ENCODE assay signal across 15 cellular contexts in genomic region chr11:19934828-19935259, GRCh38.
A peak's percentile ranks its signal among the peaks of the same experiment; 100 is the strongest.
DNase-seq lines count a peak whose midpoint lies in the region; ATAC-seq and TF ChIP-seq lines count a peak whose summit lies in the region.
"Had no signal": no experiment of that assay in that cellular context is flagged by ENCODE, and none has a peak within 500 bp of the region (broad histone marks: within the 10 kb centered on the region; RNA-seq: fewer than 3 reads in every experiment).

No MANE protein-coding gene starts in this region.

- H3K27me3 ChIP-seq in PC-9 (ENCODE audit: insufficient read depth, low read depth): no peaks in the 10 kb centered on the region
- no peaks in the 10 kb centered on the region for H3K27me3 ChIP-seq in neural progenitor cell
- H3K27me3 ChIP-seq in SJCRH30: no peaks in the 10 kb centered on the region
- H3K27me3 ChIP-seq: Peyer's patch had no signal

- H3K27ac Mint-ChIP-seq in neural progenitor cell: peak overlapping the region; percentile 67
- H3K27ac Mint-ChIP-seq: activated T-cell treated with anti-CD3 and anti-CD28 coated beads, Interleukin-2, amount 50 U/mL, for 24 hours; naive thymus-derived CD4-positive, alpha-beta T cell had no signal

- H3K36me3 Mint-ChIP-seq in neural progenitor cell: peaks cover 6% of the 10 kb centered on the region
- H3K36me3 Mint-ChIP-seq: naive thymus-derived CD4-positive, alpha-beta T cell had no signal

- no peaks in the 10 kb centered on the region for H3K27me3 Mint-ChIP-seq in neural progenitor cell (ENCODE audit: insufficient read depth, low read depth)

- H3K4me3 Mint-ChIP-seq in neural progenitor cell: no peak overlapping the region
- H3K4me3 Mint-ChIP-seq: activated T-cell treated with anti-CD3 and anti-CD28 coated beads, Interleukin-2, amount 50 U/mL, for 24 hours; naive thymus-derived CD4-positive, alpha-beta T cell had no signal

- intact Hi-C loops in PC-9 (cut with micrococcal nuclease; ENCODE audit: unreplicated experiment): loop anchor here (5.0 kb wide), 1 partner anchor 197 kb away; no protein-coding TSS in a partner anchor

- no peak overlapping the region for H3K4me2 ChIP-seq in PC-9
- peak overlapping the region; percentile 60 for H3K4me2 ChIP-seq in neural progenitor cell

- no peaks in the 10 kb centered on the region for H3K79me2 ChIP-seq in PC-9 (ENCODE audit: low read depth)
- no peaks in the 10 kb centered on the region for H3K79me2 ChIP-seq in neural progenitor cell (ENCODE audit: low read depth)

- H4K20me1 ChIP-seq in PC-9 (ENCODE audit: insufficient read depth): no peaks in the 10 kb centered on the region
- no peaks in the 10 kb centered on the region for H4K20me1 ChIP-seq in neural progenitor cell (ENCODE audit: low read depth)

- H2AFZ ChIP-seq in PC-9 (no peak overlapping the region), neural progenitor cell (replicated peaks) (no peak overlapping the region)

- H3K9me2 ChIP-seq in PC-9 (ENCODE audit: insufficient read depth): no peaks in the 10 kb centered on the region

- H3K9ac ChIP-seq in neural progenitor cell: no peak overlapping the region

- CTCF ChIA-PET in PC-9 (lab: Charles Lee): interaction anchor here (0.5 to 0.9 kb wide), 4 partner anchors 11 to 358 kb away, joined by 3 to 14 read pairs (median 3); no protein-coding TSS in a partner anchor
- CTCF ChIA-PET in HEK293T (lab: Yijun Ruan, JAX): interaction anchor here (0.6 to 1.6 kb wide), 3 partner anchors 15 to 464 kb away, joined by 3 to 4 read pairs (median 3); no protein-coding TSS in a partner anchor

- POLR2A ChIA-PET in PC-9 (lab: Charles Lee; ENCODE audit: unreplicated experiment): interaction anchor here (0.6 kb wide), 1 partner anchor 489 kb away, joined by 5 read pairs; no protein-coding TSS in a partner anchor
- POLR2A ChIA-PET in HEK293T (lab: Yijun Ruan, JAX): no interaction called here

- H3F3A ChIP-seq in PC-9 (ENCODE audit: insufficient read depth, low read depth) (peaks cover 5% of the 10 kb centered on the region; the same call in 1 of the 2 replicates), neural progenitor cell (ENCODE audit: low read depth) (peaks cover 15% of the 10 kb centered on the region)

- BruUV-seq in PC-9 (replicated peaks; lab: Mats Ljungman, UMichigan): no TSS peak

- no peak overlapping the region for H3K4me3 ChIP-seq in PC-9
- H3K4me3 ChIP-seq in neural progenitor cell: no peak overlapping the region
- no peak overlapping the region for H3K4me3 ChIP-seq in SJCRH30
- H3K4me3 ChIP-seq: Peyer's patch, skin epidermis had no signal

- H3K9me3 ChIP-seq in PC-9 (ENCODE audit: insufficient read depth, low read depth): no peaks in the 10 kb centered on the region
- no peaks in the 10 kb centered on the region for H3K9me3 ChIP-seq in neural progenitor cell (ENCODE audit: low read depth)
- no peaks in the 10 kb centered on the region for H3K9me3 ChIP-seq in SJCRH30 (replicated peaks)
- H3K9me3 ChIP-seq: Peyer's patch had no signal

- H3K9me3 Mint-ChIP-seq in neural progenitor cell: no peaks in the 10 kb centered on the region
- H3K9me3 Mint-ChIP-seq: activated T-cell treated with anti-CD3 and anti-CD28 coated beads, Interleukin-2, amount 50 U/mL, for 24 hours had no signal

- ATAC-seq in HG02610 (IDR thresholded peaks at IDR 0.05; ENCODE audit: unreplicated experiment): no peak
- ATAC-seq: naive thymus-derived CD4-positive, alpha-beta T cell had no signal

- 0 out of 2 replicates have a peak overlapping the region, but pooled peaks have one; percentile 27 for H3K27ac ChIP-seq in PC-9
- H3K27ac ChIP-seq in neural progenitor cell: peak overlapping the region; percentile 33
- no peak overlapping the region for H3K27ac ChIP-seq in SJCRH30
- H3K27ac ChIP-seq: C4-2B, Peyer's patch, skin epidermis, VCaP had no signal

- H3K36me3 ChIP-seq in PC-9 (ENCODE audit: low read depth) (no peaks in the 10 kb centered on the region), neural progenitor cell (no peaks in the 10 kb centered on the region), SJCRH30 (peaks cover 41% of the 10 kb centered on the region)

- DNase-seq in Daoy (ENCODE audit: low read depth): peak; percentile 72
- no peak for DNase-seq in PC-9
- peak; percentile 54 for DNase-seq in dedifferentiated amniotic fluid mesenchymal stem cell (ENCODE audit: extremely low spot score)
- DNase-seq in neural progenitor cell (ENCODE audit: low spot score): no peak
- no peak for DNase-seq in HEK293T (ENCODE audit: extremely low spot score)
- DNase-seq in germinal center (ENCODE audit: low spot score): no peak
- DNase-seq in SJCRH30: no peak
- DNase-seq: activated T-cell treated with anti-CD3 and anti-CD28 coated beads, Interleukin-2, amount 50 U/mL, for 24 hours; Karpas-422; naive thymus-derived CD4-positive, alpha-beta T cell; Peyer's patch had no signal

- no peak for TF ChIP-seq CTCF in PC-9 (conservative IDR thresholded peaks at IDR 0.05)
- TF ChIP-seq CTCF in neural progenitor cell (IDR thresholded peaks at IDR 0.05): no peak

- peaks cover 18% of the 10 kb centered on the region for H3K4me1 Mint-ChIP-seq in neural progenitor cell
- H3K4me1 Mint-ChIP-seq: naive thymus-derived CD4-positive, alpha-beta T cell had no signal

- H3K4me1 ChIP-seq in PC-9 (replicated peaks; ENCODE audit: insufficient read depth) (peaks cover 29% of the 10 kb centered on the region), neural progenitor cell (peaks cover 22% of the 10 kb centered on the region), SJCRH30 (no peaks in the 10 kb centered on the region)
- H3K4me1 ChIP-seq: Peyer's patch had no signal

TF ChIP-seq in HEK293T, 16 proteins besides CTCF, POLR2A, EP300 and RAD21:
- TF ChIP-seq SUZ12 (IDR thresholded peaks at IDR 0.05) (no peak), ARNT (IDR thresholded peaks at IDR 0.05) (no peak), FOXA1 (IDR thresholded peaks at IDR 0.05) (no peak), FOXK2 (IDR thresholded peaks at IDR 0.05) (no peak), FOXM1 (IDR thresholded peaks at IDR 0.05; ENCODE audit: borderline replicate concordance) (no peak), ELF4 (IDR thresholded peaks at IDR 0.05) (no peak), LEF1 (IDR thresholded peaks at IDR 0.05; ENCODE audit: borderline replicate concordance) (no peak), PKNOX1 (IDR thresholded peaks at IDR 0.05) (no peak), ZNF384 (IDR thresholded peaks at IDR 0.05) (no peak), L3MBTL2 (conservative IDR thresholded peaks at IDR 0.05) (no peak), TARDBP (IDR thresholded peaks at IDR 0.05) (no peak), SP1 (IDR thresholded peaks at IDR 0.05) (no peak)

Comparison
In these comparisons a context has a peak if more than half of its experiments do, and no peak if none do; other contexts are left out.
1. DNase-seq: peak in Daoy (single experiment) and dedifferentiated amniotic fluid mesenchymal stem cell (single experiment); none in PC-9 (0 of 2), neural progenitor cell (single experiment), HEK293T (single experiment), germinal center (single experiment) and SJCRH30 (0 of 2).